In the genomic region with DNA sequence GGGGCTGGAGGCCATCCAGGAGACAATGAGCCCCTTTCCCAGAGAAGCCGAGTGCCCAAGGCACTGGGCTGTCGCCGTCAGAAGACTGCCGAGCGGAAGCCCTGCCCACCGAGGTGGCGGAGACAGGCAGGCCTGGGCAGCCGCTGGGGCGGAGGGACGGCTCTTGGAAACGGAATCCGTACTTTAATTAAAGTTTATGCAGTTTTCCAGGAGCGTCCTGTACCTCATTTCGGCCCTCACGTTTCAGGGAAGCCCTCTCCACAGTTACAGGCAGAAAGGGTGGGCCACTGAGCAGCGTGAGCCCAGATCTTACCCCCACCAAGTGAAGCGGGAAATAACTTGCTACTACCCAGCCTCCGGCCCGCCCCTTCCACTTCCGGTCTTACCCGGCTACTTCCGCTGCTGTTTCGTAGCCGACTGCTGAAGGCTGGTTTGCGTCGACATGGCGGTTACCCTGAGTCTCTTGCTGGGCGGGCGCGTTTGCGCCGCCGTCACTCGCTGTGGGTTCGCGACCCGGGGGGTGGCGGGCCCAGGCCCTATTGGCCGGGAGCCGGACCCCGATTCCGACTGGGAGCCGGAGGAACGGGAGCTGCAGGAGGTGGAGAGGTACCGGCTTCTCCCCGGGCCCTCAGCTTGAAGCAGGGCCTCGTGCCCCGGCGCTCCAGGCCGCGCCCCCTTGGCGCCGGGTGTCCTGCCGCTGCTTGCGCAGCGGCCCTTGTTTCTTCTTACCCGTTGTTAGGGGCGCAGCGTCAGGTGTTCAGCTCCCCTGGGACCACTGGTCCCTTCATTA, we compare ENCODE assay signal across 8 cellular contexts.
DNase-seq lines count a peak whose midpoint lies in the region; ATAC-seq lines count a peak whose summit lies in the region.

A gene with protein sequence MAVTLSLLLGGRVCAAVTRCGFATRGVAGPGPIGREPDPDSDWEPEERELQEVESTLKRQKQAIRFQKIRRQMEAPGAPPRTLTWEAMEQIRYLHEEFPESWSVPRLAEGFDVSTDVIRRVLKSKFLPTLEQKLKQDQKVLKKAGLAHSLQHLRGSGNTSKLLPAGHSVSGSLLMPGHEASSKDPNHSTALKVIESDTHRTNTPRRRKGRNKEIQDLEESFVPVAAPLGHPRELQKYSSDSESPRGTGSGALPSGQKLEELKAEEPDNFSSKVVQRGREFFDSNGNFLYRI (plus strand): TSS at position 402 of the 790 bp plus-strand sequence. CDS start 41 bp downstream, at position 443.

- peak; percentile 92 for DNase-seq in AG20443 (ENCODE audit: low spot score)
- peak; percentile 74 to 76 for DNase-seq in NCI-H446 (lab: John Stamatoyannopoulos, UW)
- peak; percentile 80 for DNase-seq in activated CD4-positive, CD25-positive, alpha-beta regulatory T cell treated with anti-CD3 and anti-CD28 coated beads, Interleukin-2, amount 50 U/mL, for 16 hours (ENCODE audit: low read depth, low spot score)
- peak; percentile 92 for DNase-seq in central memory CD4-positive, alpha-beta T cell
- DNase-seq in iris pigment epithelial cell (ENCODE audit: low read depth) = peak; percentile 93
- DNase-seq in stimulated activated CD4-positive, alpha-beta T cell treated with anti-CD3 and anti-CD28 coated beads, Interleukin-12 subunit alpha, Interleukin-12 subunit beta, amount 100 ng/mL, for 24 hours (ENCODE audit: low read depth in 2 of 2) = peak; percentile 89 to 92

- ATAC-seq in GM19043 (IDR thresholded peaks at IDR 0.05; ENCODE audit: low read depth, unreplicated experiment) = peak; percentile 93
- peak; percentile 95 for ATAC-seq in HG03354 (IDR thresholded peaks at IDR 0.05; ENCODE audit: poor library complexity, severe bottlenecking, unreplicated experiment)

Comparison
In these comparisons a context has a peak if more than half of its experiments do, and no peak if none do; other contexts are left out.
1. Peak in every context shown above with its lines: DNase-seq and ATAC-seq.